In the genomic region with DNA sequence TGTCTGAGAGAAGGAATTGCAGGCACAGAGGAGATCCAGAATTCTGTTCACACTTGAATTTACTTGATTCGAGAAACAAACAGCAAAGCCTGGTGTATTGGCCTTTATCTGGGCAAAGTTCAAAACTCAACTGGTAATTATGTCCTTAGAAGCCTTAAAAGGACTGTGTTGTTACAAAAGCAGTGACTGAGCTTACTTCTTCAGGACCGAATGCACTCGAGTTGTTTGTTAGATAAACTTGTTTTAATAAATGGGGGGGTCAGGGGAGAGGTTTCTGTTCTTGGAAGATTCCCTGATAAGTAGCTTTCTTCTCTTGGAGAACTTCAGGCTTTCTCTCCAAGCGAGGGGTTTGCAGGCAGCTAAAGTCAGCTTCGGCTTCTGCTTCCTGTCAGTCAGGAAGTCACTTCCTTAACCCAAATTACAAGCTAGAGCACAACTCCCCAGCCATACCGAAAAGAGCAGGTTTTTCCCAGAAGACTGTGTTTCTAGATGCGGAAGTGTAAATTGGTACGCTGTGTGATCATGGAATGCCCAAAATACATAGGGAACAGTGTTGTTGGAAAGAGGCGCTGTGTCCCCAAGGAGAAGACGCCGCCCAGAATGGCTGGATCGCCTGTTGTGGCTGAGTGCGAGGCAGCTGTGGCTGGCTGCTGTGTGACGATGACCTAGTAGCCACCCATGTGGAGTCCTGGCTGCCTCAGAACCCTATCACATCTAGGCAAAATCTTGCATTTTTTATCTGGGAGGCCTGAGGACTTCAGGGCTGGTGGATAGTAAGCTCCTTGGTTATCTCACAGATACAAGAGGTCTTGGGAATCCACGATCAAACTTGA, we compare ENCODE assay signal across 9 cellular contexts.
A peak's percentile ranks its signal among the peaks of the same experiment; 100 is the strongest.
DNase-seq lines count a peak whose midpoint lies in the region; ATAC-seq and TF ChIP-seq lines count a peak whose summit lies in the region.
"Had no signal": no experiment of that assay in that cellular context is flagged by ENCODE, and none has a peak within 500 bp of the region (broad histone marks: within the 10 kb centered on the region; RNA-seq: fewer than 3 reads in every experiment).

No MANE protein-coding gene starts in this region.

- no peaks in the 10 kb centered on the region for H3K9me3 ChIP-seq in thyroid gland

- no peak overlapping the region for H3K27ac Mint-ChIP-seq in Calu3 (ENCODE audit: unreplicated experiment)

- intact Hi-C loops in thyroid gland (cut with DNase I), result loop anchor here (10.0 kb wide), 1 partner anchor 106 kb away; a partner anchor contains a TSS
- intact Hi-C loops in Calu3 (cut with micrococcal nuclease; ENCODE audit: unreplicated experiment), result loop anchor here (10.0 kb wide), 1 partner anchor 316 kb away; no protein-coding TSS in a partner anchor

- H3K36me3 ChIP-seq in thyroid gland, result no peaks in the 10 kb centered on the region

- peak in 1 of 6 experiments; percentile 3 for TF ChIP-seq CTCF in thyroid gland (IDR thresholded peaks at IDR 0.05)
- no peak for TF ChIP-seq CTCF in Calu3 (IDR thresholded peaks at IDR 0.05; ENCODE audit: unreplicated experiment)

- no peak for ATAC-seq in GM18867 (IDR thresholded peaks at IDR 0.05; ENCODE audit: unreplicated experiment)

- BruUV-seq in Calu3 (replicated peaks; lab: Mats Ljungman, UMichigan), result no TSS peak

- DNase-seq in NCI-H2227 treated with DMSO at 0.1 percent for 48 hours (lab: John Stamatoyannopoulos, UW) (peak; percentile 19), medulla oblongata (ENCODE audit: extremely low spot score) (peak; percentile 64), thyroid gland (peak; percentile 65 to 75), Calu3 (no peak)
- DNase-seq in stimulated activated CD4-positive, alpha-beta T cell treated with anti-CD3 and anti-CD28 coated beads, Interleukin-12 subunit alpha, Interleukin-12 subunit beta, amount 100 ng/mL, for 4 hours, result no peak
- DNase-seq: NCI-H69; stimulated activated CD4-positive, alpha-beta T cell treated with anti-CD3 and anti-CD28 coated beads, Interleukin-4, amount 100 ng/mL, for 24 hours had no signal

- H3K27me3 ChIP-seq in thyroid gland, result no peaks in the 10 kb centered on the region

- peak overlapping the region in 1 of 3 donors; percentile 0 for H3K4me3 ChIP-seq in thyroid gland (replicated peaks in 1 of 3)

- no peak overlapping the region for H3K4me3 Mint-ChIP-seq in Calu3 (ENCODE audit: low read depth, unreplicated experiment)

- H3K4me1 ChIP-seq in thyroid gland, result peaks cover 62 to 78% of the 10 kb centered on the region in 2 donors

- CTCF ChIA-PET in Calu3 (lab: Charles Lee), result interaction anchor here (0.7 to 1.0 kb wide), 2 partner anchors 139 to 427 kb away, joined by 3 read pairs; no protein-coding TSS in a partner anchor

- no peaks in the 10 kb centered on the region for H3K9me3 Mint-ChIP-seq in Calu3 (ENCODE audit: low read depth, unreplicated experiment)

- 5 to 19% methylated on average over 15 of the region's 15 CpGs for WGBS in thyroid gland, 2 donors

- H3K36me3 Mint-ChIP-seq in Calu3 (ENCODE audit: insufficient read depth, unreplicated experiment), result no peaks in the 10 kb centered on the region

- peak overlapping the region; percentile 73 for H3K27ac ChIP-seq in cingulate gyrus (ENCODE audit: low read depth, low read length)
- H3K27ac ChIP-seq in thyroid gland, result peak overlapping the region; percentile 91 to 94 (median 92)

- H3K4me1 Mint-ChIP-seq in Calu3 (ENCODE audit: low read depth, unreplicated experiment), result peaks cover 28% of the 10 kb centered on the region

- TF ChIP-seq POLR2A in thyroid gland (IDR thresholded peaks at IDR 0.05), result peak in 1 of 2 donors; percentile 63

- H3K27me3 Mint-ChIP-seq in Calu3 (ENCODE audit: unreplicated experiment), result no peaks in the 10 kb centered on the region

Comparison
In these comparisons a context has a peak if more than half of its experiments do, and no peak if none do; other contexts are left out.
1. DNase-seq: peak in NCI-H2227 treated with DMSO at 0.1 percent for 48 hours (single experiment), medulla oblongata (single experiment) and thyroid gland (2 of 2); none in stimulated activated CD4-positive, alpha-beta T cell treated with anti-CD3 and anti-CD28 coated beads, Interleukin-12 subunit alpha, Interleukin-12 subunit beta, amount 100 ng/mL, for 4 hours (single experiment) and Calu3 (single experiment).